Comparison of ENCODE assay signal across 27 cellular contexts in genomic region chrX:104284407-104285000, GRCh38. TPM values are rescaled to one million over a fixed set of nuclear protein-coding genes. Genes with fewer than 3 reads are reported as not detected.
DNase-seq lines count a peak whose midpoint lies in the region; TF ChIP-seq lines count a peak whose summit lies in the region.
"Had no signal": no experiment of that assay in that cellular context is flagged by ENCODE, and none has a peak within 500 bp of the region (broad histone marks: within the 10 kb centered on the region; RNA-seq: fewer than 3 reads in every experiment).

No MANE protein-coding gene starts in this region.

- H3K4me3 ChIP-seq in fibroblast of villous mesenchyme (ENCODE audit: low read depth, low read length) (no peak overlapping the region), skeletal muscle cell (ENCODE audit: low read depth, low read length) (no peak overlapping the region)
- H3K4me3 ChIP-seq: ascending aorta, esophagus squamous epithelium, spleen had no signal

- peak; percentile 20 for DNase-seq in EH (ENCODE audit: low read depth)
- DNase-seq in LHCN-M2 (ENCODE audit: low read depth), result peak; percentile 41
- DNase-seq in fibroblast of villous mesenchyme (ENCODE audit: low read depth), result peak; percentile 43
- peak; percentile 24 for DNase-seq in skeletal muscle cell (ENCODE audit: low read depth)
- no peak for DNase-seq in inferior parietal cortex (ENCODE audit: extremely low spot score)
- no peak for DNase-seq in cardiac septum (ENCODE audit: low spot score)
- no peak for DNase-seq in NCI-H524 treated with DMSO at 0.1 percent for 48 hours (lab: John Stamatoyannopoulos, UW)
- DNase-seq in NCI-H1048 (lab: John Stamatoyannopoulos, UW), result no peak
- DNase-seq: activated CD4-positive, alpha-beta T cell treated with anti-CD3 and anti-CD28 coated beads for 1 hour; activated CD8-positive, alpha-beta T cell treated with anti-CD3 and anti-CD28 coated beads, Interleukin-2, amount 10 ng/mL, durations not matched to agents 7 days and 5 days; Calu3; dermis blood vessel endothelial cell; DND-41; esophagus squamous epithelium; GOT3; KBM-7; left ventricle myocardium superior; MV-4-11; naive thymus-derived CD4-positive, alpha-beta T cell; NCI-H146; NCI-H510A; SK-N-SH; spleen; stimulated activated CD4-positive, alpha-beta T cell treated with anti-CD3 and anti-CD28 coated beads, Interleukin-2, amount 100 ng/mL, for 48 hours; T-helper 17 cell had no signal

- intact Hi-C loops in cardiac septum (cut with DNase I), result no loop called here

- TF ChIP-seq CTCF in fibroblast of villous mesenchyme (IDR thresholded peaks at IDR 0.05; ENCODE audit: insufficient read depth, low read depth, low read length), result no peak

RNA-seq across cellular contexts. Expression of gene ESX1, which starts 29.8 kb away (rescaled TPM):
- total RNA-seq in LHCN-M2 (2014; rRNA removed), result not detected in 2 replicates
- not detected for polyA plus RNA-seq in LHCN-M2 (2012)
- not detected in 2 replicates for total RNA-seq in fibroblast of villous mesenchyme
- total RNA-seq in cardiac septum, result not detected
- total RNA-seq: activated CD8-positive, alpha-beta T cell treated with anti-CD3 and anti-CD28 coated beads, Interleukin-2, amount 10 ng/mL, durations not matched to agents 7 days and 5 days; ascending aorta; Calu3; dermis blood vessel endothelial cell; esophagus squamous epithelium; left ventricle myocardium superior; naive thymus-derived CD4-positive, alpha-beta T cell; spleen; subcutaneous adipose tissue; T-helper 17 cell had no signal
- polyA plus RNA-seq: naive thymus-derived CD4-positive, alpha-beta T cell; SK-N-SH; spleen had no signal

Comparison
In these comparisons a context has a peak if more than half of its experiments do, and no peak if none do; other contexts are left out.
1. DNase-seq: peak in EH (single experiment), LHCN-M2 (single experiment), fibroblast of villous mesenchyme (single experiment) and skeletal muscle cell (single experiment); none in inferior parietal cortex (single experiment), cardiac septum (single experiment), NCI-H524 treated with DMSO at 0.1 percent for 48 hours (single experiment) and NCI-H1048 (single experiment).